In the genomic region with DNA sequence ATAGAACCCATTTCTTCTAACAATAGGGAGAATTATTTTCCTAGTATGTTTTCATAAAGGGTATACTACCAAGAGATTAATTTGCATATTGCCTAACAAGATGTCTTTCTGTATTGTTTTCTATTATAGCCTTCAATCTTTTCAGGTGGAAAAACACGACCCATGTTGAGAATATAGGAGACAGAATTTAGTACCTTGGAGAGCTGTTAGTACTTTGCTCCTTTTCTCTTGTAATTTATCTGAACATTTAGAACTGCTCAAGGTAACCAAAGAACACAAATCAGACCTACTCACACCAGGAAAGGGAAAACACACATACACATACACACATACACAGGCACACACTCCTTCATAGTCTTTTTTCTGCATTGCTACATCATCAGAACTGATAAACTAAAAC, we compare ENCODE assay signal across 1 cellular context.
TF ChIP-seq lines count a peak whose summit lies in the region.

No MANE protein-coding gene starts in this region.

TF ChIP-seq in IMR-90, 13 proteins besides CTCF, POLR2A, EP300 and RAD21:
- TF ChIP-seq, protein P1, sequence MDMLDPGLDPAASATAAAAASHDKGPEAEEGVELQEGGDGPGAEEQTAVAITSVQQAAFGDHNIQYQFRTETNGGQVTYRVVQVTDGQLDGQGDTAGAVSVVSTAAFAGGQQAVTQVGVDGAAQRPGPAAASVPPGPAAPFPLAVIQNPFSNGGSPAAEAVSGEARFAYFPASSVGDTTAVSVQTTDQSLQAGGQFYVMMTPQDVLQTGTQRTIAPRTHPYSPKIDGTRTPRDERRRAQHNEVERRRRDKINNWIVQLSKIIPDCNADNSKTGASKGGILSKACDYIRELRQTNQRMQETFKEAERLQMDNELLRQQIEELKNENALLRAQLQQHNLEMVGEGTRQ (IDR thresholded peaks at IDR 0.05; ENCODE audit: low read depth, low read length): no peak
- TF ChIP-seq, protein P2, sequence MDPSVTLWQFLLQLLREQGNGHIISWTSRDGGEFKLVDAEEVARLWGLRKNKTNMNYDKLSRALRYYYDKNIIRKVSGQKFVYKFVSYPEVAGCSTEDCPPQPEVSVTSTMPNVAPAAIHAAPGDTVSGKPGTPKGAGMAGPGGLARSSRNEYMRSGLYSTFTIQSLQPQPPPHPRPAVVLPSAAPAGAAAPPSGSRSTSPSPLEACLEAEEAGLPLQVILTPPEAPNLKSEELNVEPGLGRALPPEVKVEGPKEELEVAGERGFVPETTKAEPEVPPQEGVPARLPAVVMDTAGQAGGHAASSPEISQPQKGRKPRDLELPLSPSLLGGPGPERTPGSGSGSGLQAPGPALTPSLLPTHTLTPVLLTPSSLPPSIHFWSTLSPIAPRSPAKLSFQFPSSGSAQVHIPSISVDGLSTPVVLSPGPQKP (IDR thresholded peaks at IDR 0.05; ENCODE audit: borderline replicate concordance, low read depth, low read length): no peak
- TF ChIP-seq BHLHE40 (IDR thresholded peaks at IDR 0.05; ENCODE audit: low read depth, low read length) (no peak), CHD1 (IDR thresholded peaks at IDR 0.05; ENCODE audit: low read depth, low read length) (no peak), SMC3 (IDR thresholded peaks at IDR 0.05; ENCODE audit: low read depth, low read length) (no peak), NFE2L2 (IDR thresholded peaks at IDR 0.05; ENCODE audit: low read depth, low read length) (no peak), MAZ (IDR thresholded peaks at IDR 0.05; ENCODE audit: borderline replicate concordance, low read depth, low read length) (no peak), FOS (IDR thresholded peaks at IDR 0.05; ENCODE audit: low read depth, low read length) (no peak), MAFK (IDR thresholded peaks at IDR 0.05; ENCODE audit: low read depth, low read length) (no peak), RFX5 (IDR thresholded peaks at IDR 0.05; ENCODE audit: low read depth, low read length) (no peak), CEBPB (IDR thresholded peaks at IDR 0.05; ENCODE audit: low read depth, low read length) (no peak), MXI1 (IDR thresholded peaks at IDR 0.05; ENCODE audit: borderline replicate concordance, low read depth, low read length) (no peak), RCOR1 (IDR thresholded peaks at IDR 0.05; ENCODE audit: insufficient replicate concordance, low read length) (no peak)
TF ChIP-seq in IMR-90: peak in this region for 0.
